In genomic region chr1:1616045-1616821, GRCh38 we compare ENCODE assay signal across 8 cellular contexts. TPM values are rescaled to one million over a fixed set of nuclear protein-coding genes. Genes with fewer than 3 reads are reported as not detected.
A peak's percentile ranks its signal among the peaks of the same experiment; 100 is the strongest.
DNase-seq lines count a peak whose midpoint lies in the region; ATAC-seq and TF ChIP-seq lines count a peak whose summit lies in the region.

No MANE protein-coding gene starts in this region.

- peak overlapping the region in 5 of 7 donors; percentile 45 to 95 (median 79) for H3K27ac Mint-ChIP-seq in CD14-positive monocyte
- peak overlapping the region; percentile 50 for H3K27ac Mint-ChIP-seq in activated B cell treated with CpG ODN at 0.5 μM for 24 hours
- H3K27ac Mint-ChIP-seq in naive thymus-derived CD4-positive, alpha-beta T cell: peak overlapping the region; percentile 45 to 91 (median 80)

- DNase-seq in CD14-positive monocyte (ENCODE audit: low spot score): no peak
- peak; percentile 70 for DNase-seq in GM19238 (ENCODE audit: insufficient read length, low spot score)
- no peak for DNase-seq in activated B cell treated with CpG ODN at 0.5 μM for 24 hours
- DNase-seq in naive thymus-derived CD4-positive, alpha-beta T cell: peak in 6 of 9 donors; percentile 35 to 63 (median 48)
- DNase-seq in ecto neural progenitor cell (ENCODE audit: low spot score): no peak
- no peak for DNase-seq in ureter (ENCODE audit: low spot score)

- peak overlapping the region; percentile 99 to 100 for H3K27ac ChIP-seq in esophagus (ENCODE audit: low read depth in 2 of 2, low read length in 1 of 2)
- H3K27ac ChIP-seq in naive thymus-derived CD4-positive, alpha-beta T cell (ENCODE audit: low read depth, low read length): peak overlapping the region; percentile 100

- TF ChIP-seq CTCF in CD14-positive monocyte (IDR thresholded peaks at IDR 0.05) (no peak), activated B cell treated with CpG ODN at 0.5 μM for 24 hours (IDR thresholded peaks at IDR 0.05) (no peak)

- H3K9me3 Mint-ChIP-seq in CD14-positive monocyte (no peaks in the 10 kb centered on the region), activated B cell treated with CpG ODN at 0.5 μM for 24 hours (no peaks in the 10 kb centered on the region)
- peaks cover 0 to 7% (median 0%) of the 10 kb centered on the region in 11 donors for H3K9me3 Mint-ChIP-seq in naive thymus-derived CD4-positive, alpha-beta T cell

- peak; percentile 24 for ATAC-seq in HG03432 (IDR thresholded peaks at IDR 0.05; ENCODE audit: unreplicated experiment)
- peak; percentile 9 for ATAC-seq in activated B cell treated with CpG ODN at 0.5 μM for 24 hours (ENCODE audit: low read depth)
- ATAC-seq in naive thymus-derived CD4-positive, alpha-beta T cell: peak; percentile 21

- H3K4me1 ChIP-seq in esophagus (ENCODE audit: control insufficient read depth in 2 of 2, insufficient read depth in 2 of 2, low read length in 1 of 2): peaks cover 11 to 18% of the 10 kb centered on the region in 2 donors
- peaks cover 15 to 21% of the 10 kb centered on the region in 2 donors for H3K4me1 ChIP-seq in naive thymus-derived CD4-positive, alpha-beta T cell (ENCODE audit: control insufficient read depth in 2 of 2, insufficient read depth in 2 of 2, low read length in 2 of 2)

- peaks cover 31% of the 10 kb centered on the region for H3K4me1 Mint-ChIP-seq in CD14-positive monocyte
- peaks cover 26% of the 10 kb centered on the region for H3K4me1 Mint-ChIP-seq in activated B cell treated with CpG ODN at 0.5 μM for 24 hours
- H3K4me1 Mint-ChIP-seq in naive thymus-derived CD4-positive, alpha-beta T cell: peaks cover 12 to 36% (median 32%) of the 10 kb centered on the region in 7 donors

- peaks cover 0 to 6% (median 0%) of the 10 kb centered on the region in 3 donors for H3K27me3 Mint-ChIP-seq in CD14-positive monocyte (ENCODE audit: low read depth in 3 of 3)
- no peaks in the 10 kb centered on the region for H3K27me3 Mint-ChIP-seq in activated B cell treated with CpG ODN at 0.5 μM for 24 hours
- H3K27me3 Mint-ChIP-seq in naive thymus-derived CD4-positive, alpha-beta T cell: no peaks in the 10 kb centered on the region

- peak overlapping the region; percentile 82 to 86 for H3K4me3 Mint-ChIP-seq in CD14-positive monocyte
- peak overlapping the region; percentile 80 for H3K4me3 Mint-ChIP-seq in activated B cell treated with CpG ODN at 0.5 μM for 24 hours
- peak overlapping the region; percentile 68 to 88 (median 82) for H3K4me3 Mint-ChIP-seq in naive thymus-derived CD4-positive, alpha-beta T cell

- no peaks in the 10 kb centered on the region for H3K27me3 ChIP-seq in esophagus (ENCODE audit: control insufficient read depth in 1 of 2, insufficient read depth in 2 of 2, low read length in 2 of 2)
- no peaks in the 10 kb centered on the region for H3K27me3 ChIP-seq in naive thymus-derived CD4-positive, alpha-beta T cell (ENCODE audit: control insufficient read depth in 2 of 2, insufficient read depth in 2 of 2, low read length in 2 of 2)

- peak overlapping the region; percentile 84 to 98 for H3K4me3 ChIP-seq in esophagus (ENCODE audit: low read depth in 1 of 2, low read length in 2 of 2)
- H3K4me3 ChIP-seq in naive thymus-derived CD4-positive, alpha-beta T cell (ENCODE audit: low read length): peak overlapping the region; percentile 74

- intact Hi-C loops in CD14-positive monocyte (cut with micrococcal nuclease): no loop called here
- intact Hi-C loops in activated B cell treated with CpG ODN at 0.5 μM for 24 hours (cut with micrococcal nuclease): loop anchor here (5.0 kb wide), 1 partner anchor 61 kb away; no protein-coding TSS in a partner anchor
- intact Hi-C loops in naive thymus-derived CD4-positive, alpha-beta T cell (cut with micrococcal nuclease): loop anchor here in 1 of 2 donors (10.0 kb wide), 2 partner anchors 211 to 501 kb away; partner anchors contain the start of genes C1orf159 and MRPL20

- CTCF ChIA-PET in activated B cell treated with CpG ODN at 0.5 μM for 24 hours (lab: Charles Lee): no interaction called here
- CTCF ChIA-PET in naive thymus-derived CD4-positive, alpha-beta T cell (lab: Charles Lee): no interaction called here

- no peaks in the 10 kb centered on the region for H3K36me3 ChIP-seq in esophagus (ENCODE audit: control insufficient read depth in 2 of 2, insufficient read depth in 2 of 2, low read length in 1 of 2)
- H3K36me3 ChIP-seq in naive thymus-derived CD4-positive, alpha-beta T cell (ENCODE audit: control insufficient read depth in 2 of 3, insufficient read depth in 3 of 3, low read length in 3 of 3): peaks cover 0 to 3% (median 0%) of the 10 kb centered on the region in 3 experiments

- H3K36me3 Mint-ChIP-seq in CD14-positive monocyte: peaks cover 9 to 11% of the 10 kb centered on the region in 2 donors
- H3K36me3 Mint-ChIP-seq in activated B cell treated with CpG ODN at 0.5 μM for 24 hours (ENCODE audit: low read depth): peaks cover 9% of the 10 kb centered on the region
- peaks cover 0 to 4% (median 0%) of the 10 kb centered on the region in 5 donors for H3K36me3 Mint-ChIP-seq in naive thymus-derived CD4-positive, alpha-beta T cell

- POLR2A ChIA-PET in activated B cell treated with CpG ODN at 0.5 μM for 24 hours (lab: Charles Lee): interaction anchor here (0.7 to 3.9 kb wide), 9 partner anchors 9 to 411 kb away, joined by 3 to 35 read pairs (median 6); partner anchors contain the start of genes MMP23B and MRPL20
- POLR2A ChIA-PET in naive thymus-derived CD4-positive, alpha-beta T cell (lab: Charles Lee): interaction anchor here (0.9 to 4.1 kb wide), 15 partner anchors 9 to 616 kb away, joined by 3 to 86 read pairs (median 15); partner anchors contain the start of genes AURKAIP1, MMP23B and MRPL20

- WGBS in esophagus, 2 donors: 4 to 6% methylated on average over 66 to 80 of the region's 80 CpGs

- H3K9me3 ChIP-seq in esophagus (ENCODE audit: control insufficient read depth in 2 of 2, insufficient read depth in 1 of 2, low read depth in 1 of 2, low read length in 1 of 2): no peaks in the 10 kb centered on the region
- no peaks in the 10 kb centered on the region for H3K9me3 ChIP-seq in naive thymus-derived CD4-positive, alpha-beta T cell (ENCODE audit: control insufficient read depth in 2 of 3, low read length in 3 of 3)

RNA-seq across cellular contexts. Expression of gene MIB2, which starts 0.9 kb away (rescaled TPM):
- polyA plus RNA-seq in CD14-positive monocyte (1 to 10 TPM; 5.4 to 5.6 TPM), esophagus (100 to 1,000 TPM in 1 of 2 donors, 10 to 100 TPM in 1; 89.9 to 153 TPM)
- total RNA-seq in activated B cell treated with CpG ODN at 0.5 μM for 24 hours (27.6 and 36.4 TPM in 2 replicates), ureter (64.5 TPM)
- 100 to 1,000 TPM in 2 of 5 experiments, 10 to 100 TPM in 3; 45.6 to 129 (median 65.7) TPM for total RNA-seq in naive thymus-derived CD4-positive, alpha-beta T cell
- polyA plus RNA-seq in naive thymus-derived CD4-positive, alpha-beta T cell: 10 to 100 TPM; 23.4 to 36.7 TPM

RNA-seq across cellular contexts. Expression of gene MMP23B, which starts 15.7 kb away (rescaled TPM):
- polyA plus RNA-seq in CD14-positive monocyte: under 1 TPM; 0.21 to 0.24 TPM
- total RNA-seq in activated B cell treated with CpG ODN at 0.5 μM for 24 hours: 0.32 and 0.35 TPM in 2 replicates
- polyA plus RNA-seq in esophagus: 1 to 10 TPM in 1 of 2 donors, under 1 TPM in 1; 0.91 to 2.7 TPM
- 10 to 100 TPM in 1 of 5 experiments, 1 to 10 TPM in 4; 2.7 to 12.8 (median 4.2) TPM for total RNA-seq in naive thymus-derived CD4-positive, alpha-beta T cell
- not detected for polyA plus RNA-seq in naive thymus-derived CD4-positive, alpha-beta T cell
- total RNA-seq in ureter: 16.6 TPM

RNA-seq across cellular contexts. Expression of gene FNDC10, which starts 16.3 kb away (rescaled TPM):
- polyA plus RNA-seq in CD14-positive monocyte (1 to 10 TPM in 1 of 2 donors, under 1 TPM in 1; 0.46 to 1.5 TPM), esophagus (1 to 10 TPM; 7.5 to 8.3 TPM)
- total RNA-seq in activated B cell treated with CpG ODN at 0.5 μM for 24 hours (0.46 and 0.60 TPM in 2 replicates), ureter (4.1 TPM)
- total RNA-seq in naive thymus-derived CD4-positive, alpha-beta T cell: 10 to 100 TPM in 1 of 5 experiments, 1 to 10 TPM in 4; 3.2 to 10.7 (median 4.0) TPM
- 1 to 10 TPM; 1.3 to 1.6 TPM for polyA plus RNA-seq in naive thymus-derived CD4-positive, alpha-beta T cell

RNA-seq across cellular contexts. Expression of gene SSU72, which starts 41.6 kb away (rescaled TPM):
- 100 to 1,000 TPM; 138 to 168 TPM for polyA plus RNA-seq in CD14-positive monocyte
- total RNA-seq in activated B cell treated with CpG ODN at 0.5 μM for 24 hours: 111 and 118 TPM in 2 replicates
- polyA plus RNA-seq in esophagus: 10 to 100 TPM; 67.7 to 91.4 TPM
- total RNA-seq in naive thymus-derived CD4-positive, alpha-beta T cell: 100 to 1,000 TPM; 121 to 148 (median 137) TPM
- 100 to 1,000 TPM; 211 to 267 TPM for polyA plus RNA-seq in naive thymus-derived CD4-positive, alpha-beta T cell
- 116 TPM for total RNA-seq in ureter

RNA-seq across cellular contexts. Expression of gene CDK11B, which starts 42.6 kb away (rescaled TPM):
- 1 to 10 TPM; 2.5 to 6.6 TPM for polyA plus RNA-seq in CD14-positive monocyte
- total RNA-seq in activated B cell treated with CpG ODN at 0.5 μM for 24 hours: 28.5 and 29.1 TPM in 2 replicates
- polyA plus RNA-seq in esophagus: 10 to 100 TPM; 20.6 to 21.0 TPM
- 10 to 100 TPM; 32.3 to 45.4 (median 41.9) TPM for total RNA-seq in naive thymus-derived CD4-positive, alpha-beta T cell
- 10 to 100 TPM; 11.8 to 16.5 TPM for polyA plus RNA-seq in naive thymus-derived CD4-positive, alpha-beta T cell
- total RNA-seq in ureter: 20.2 TPM

Comparison
In these comparisons a context has a peak if more than half of its experiments do, and no peak if none do; other contexts are left out.
1. DNase-seq: peak in GM19238 (single experiment) and naive thymus-derived CD4-positive, alpha-beta T cell (6 of 9); none in CD14-positive monocyte (single experiment), activated B cell treated with CpG ODN at 0.5 μM for 24 hours (single experiment), ecto neural progenitor cell (single experiment) and ureter (single experiment).
2. Peak in every context shown above with its lines, with median percentiles within 50 percentile points of each other: H3K27ac Mint-ChIP-seq, H3K4me3 Mint-ChIP-seq and ATAC-seq.